25 cellular contexts compared by ENCODE assay signal in the genomic region with DNA sequence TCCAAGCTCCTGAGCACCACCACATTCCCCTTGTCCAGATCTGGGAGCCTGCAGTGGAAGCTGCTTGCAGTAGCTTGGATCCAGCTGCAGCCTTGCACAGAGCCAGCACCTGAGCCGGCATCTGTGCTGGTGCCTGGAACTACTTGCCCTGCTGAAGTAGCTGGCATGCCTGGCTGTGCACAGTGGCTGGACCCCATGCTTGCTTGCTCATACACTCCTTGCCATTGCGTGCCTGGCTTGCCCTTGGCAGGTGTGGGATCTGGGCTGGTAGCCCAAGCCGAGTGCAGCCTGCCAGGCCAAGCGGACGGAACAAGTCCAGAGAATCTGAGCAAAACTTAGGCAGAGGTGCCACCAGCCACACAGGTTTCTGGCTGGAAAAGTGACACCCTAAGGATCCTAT.
"Had no signal": no experiment of that assay in that cellular context is flagged by ENCODE, and none has a peak within 500 bp of the region (broad histone marks: within the 10 kb centered on the region; RNA-seq: fewer than 3 reads in every experiment).

No MANE protein-coding gene starts in this region.

- H3K4me1 ChIP-seq: adrenal gland, SJSA1 had no signal

- H3K27ac ChIP-seq: adrenal gland, SJSA1 had no signal

- H3K9me3 ChIP-seq: adrenal gland, MG63, SJSA1, SK-N-SH had no signal

- ATAC-seq: activated CD8-positive, alpha-beta T cell treated with anti-CD3 and anti-CD28 coated beads for 36 hours; activated naive CD4-positive, alpha-beta T cell treated with anti-CD3 and anti-CD28 coated beads, Interleukin-2, amount 50 U/mL, for 72 hours; K562; Panc1 had no signal

- H3K27me3 ChIP-seq: adrenal gland, MG63, SJSA1 had no signal

- H3K36me3 ChIP-seq: adrenal gland, MG63, SJSA1 had no signal

- H3K4me3 ChIP-seq: adrenal gland, K562, MG63, SJSA1 had no signal

- DNase-seq: activated CD4-positive, alpha-beta T cell treated with anti-CD3 and anti-CD28 coated beads, Interleukin-2, amount 10 ng/mL, durations not matched to agents 24 days and 14 days; activated CD4-positive, alpha-beta T cell treated with anti-CD3 and anti-CD28 coated beads, Interleukin-2, amount 50 U/mL, for 4 hours; activated CD8-positive, alpha-beta T cell treated with anti-CD3 and anti-CD28 coated beads for 36 hours; activated gamma-delta T cell; activated naive CD4-positive, alpha-beta T cell treated with Interleukin-2 at 50 U/mL for 16 hours; activated T-cell treated with anti-CD3 and anti-CD28 coated beads, Interleukin-2, amount 50 U/mL, for 1 hour; adrenal gland; caudate nucleus; IMR-90; MG63; NCI-H1048; NCI-H1105 treated with DMSO at 0.1 percent for 48 hours; NCI-H1436 treated with DMSO at 0.1 percent for 48 hours; NCI-H1694 treated with DMSO at 0.1 percent for 48 hours; NCI-H2029; NCI-H345; NCI-H524 treated with DMSO at 0.1 percent for 48 hours; NCI-H774; RPMI8226; SHP77 treated with DMSO at 0.1 percent for 48 hours; SK-N-SH had no signal
